ENCODE assay signal across 19 cellular contexts in genomic region chr7:153061913-153062528, GRCh38.
DNase-seq lines count a peak whose midpoint lies in the region; ATAC-seq, FAIRE-seq and TF ChIP-seq lines count a peak whose summit lies in the region.
"Had no signal": no experiment of that assay in that cellular context is flagged by ENCODE, and none has a peak within 500 bp of the region (broad histone marks: within the 10 kb centered on the region; RNA-seq: fewer than 3 reads in every experiment).

No MANE protein-coding gene starts in this region.

- peaks cover 6% of the 10 kb centered on the region for H3K27me3 Mint-ChIP-seq in H9 (ENCODE audit: low read depth)
- peaks cover 3% of the 10 kb centered on the region for H3K27me3 Mint-ChIP-seq in CD8-positive, alpha-beta T cell (ENCODE audit: low read depth)

- no peaks in the 10 kb centered on the region for H3K4me1 Mint-ChIP-seq in H9
- H3K4me1 Mint-ChIP-seq in CD8-positive, alpha-beta T cell (ENCODE audit: low read depth) = no peaks in the 10 kb centered on the region
- H3K4me1 Mint-ChIP-seq: IgD-negative memory B cell; stimulated activated effector memory CD8-positive, alpha-beta T cell treated with anti-CD3 and anti-CD28 coated beads, Interleukin-12 subunit alpha, Interleukin-12 subunit beta, amount 100 ng/mL, for 72 hours had no signal

- FAIRE-seq in HTR-8/SVneo (lab: Jason Lieb, UNC) = no peak
- FAIRE-seq: GM12891, keratinocyte had no signal

- no peak overlapping the region for H3K14ac ChIP-seq in H9 (ENCODE audit: insufficient read depth, low read length)

- no peaks in the 10 kb centered on the region for H4K20me1 ChIP-seq in H9 (ENCODE audit: control insufficient read depth, insufficient read depth, insufficient read length)

- H3K36me3 ChIP-seq in A673 (ENCODE audit: insufficient read depth, low read length, poor library complexity, severe bottlenecking) = no peaks in the 10 kb centered on the region
- no peaks in the 10 kb centered on the region for H3K36me3 ChIP-seq in iPS DF 6.9 (ENCODE audit: control insufficient read depth, insufficient read depth, low read length)
- H3K36me3 ChIP-seq in CD8-positive, alpha-beta T cell (ENCODE audit: insufficient read depth, low read length) = no peaks in the 10 kb centered on the region
- H3K36me3 ChIP-seq: BE2C, vagina had no signal

- no peaks in the 10 kb centered on the region for H3K79me1 ChIP-seq in H9 (ENCODE audit: insufficient read depth, low read depth, low read length, poor library complexity, severe bottlenecking)

- no CpG with 5 or more reads among the region's 13 CpGs for WGBS in H9 (ENCODE audit: extremely low coverage, insufficient read length, low lambda C conversion rate)
- no CpG with 5 or more reads among the region's 13 CpGs for WGBS in iPS DF 6.9 (ENCODE audit: insufficient coverage, insufficient read length)

- no peak overlapping the region for H2BK20ac ChIP-seq in H9 (ENCODE audit: low read depth, low read length, poor library complexity, severe bottlenecking)

- no peak overlapping the region for H3T11ph ChIP-seq in H9 (ENCODE audit: low read length)

- H4K5ac ChIP-seq in H9 (ENCODE audit: insufficient read length, low read depth, low read length) = no peak overlapping the region

- no peak overlapping the region for H3K27ac Mint-ChIP-seq in H9
- no peak overlapping the region for H3K27ac Mint-ChIP-seq in CD8-positive, alpha-beta T cell
- H3K27ac Mint-ChIP-seq: IgD-negative memory B cell; stimulated activated effector memory CD8-positive, alpha-beta T cell treated with anti-CD3 and anti-CD28 coated beads, Interleukin-12 subunit alpha, Interleukin-12 subunit beta, amount 100 ng/mL, for 72 hours had no signal

- TF ChIP-seq CTCF in A673 (conservative IDR thresholded peaks at IDR 0.05; ENCODE audit: low read depth, low read length) (no peak), H9 (conservative IDR thresholded peaks at IDR 0.05) (no peak)
- no peak for TF ChIP-seq CTCF in CD8-positive, alpha-beta T cell (IDR thresholded peaks at IDR 0.05)

- H3K36me3 Mint-ChIP-seq in H9 (ENCODE audit: insufficient read depth in 1 of 3, low read depth in 3 of 3) = no peaks in the 10 kb centered on the region
- no peaks in the 10 kb centered on the region for H3K36me3 Mint-ChIP-seq in CD8-positive, alpha-beta T cell
- H3K36me3 Mint-ChIP-seq: IgD-negative memory B cell; stimulated activated effector memory CD8-positive, alpha-beta T cell treated with anti-CD3 and anti-CD28 coated beads, Interleukin-12 subunit alpha, Interleukin-12 subunit beta, amount 100 ng/mL, for 72 hours had no signal

- H3K18ac ChIP-seq in H9 (ENCODE audit: insufficient read length, low read depth, low read length) = no peak overlapping the region

- H3K23me2 ChIP-seq in H9 (ENCODE audit: insufficient read length, low read depth, low read length, poor library complexity, severe bottlenecking) = no peaks in the 10 kb centered on the region

- no peak overlapping the region for H2AFZ ChIP-seq in H9 (ENCODE audit: low read length)

- no peak overlapping the region for H3K4me2 ChIP-seq in H9 (ENCODE audit: insufficient read depth, insufficient read length, low read length)

- H3K27ac ChIP-seq in A673 (ENCODE audit: low read depth, low read length, poor library complexity, severe bottlenecking) = no peak overlapping the region
- no peak overlapping the region for H3K27ac ChIP-seq in H9 (ENCODE audit: insufficient read length, low read depth, low read length)
- no peak overlapping the region for H3K27ac ChIP-seq in iPS DF 6.9 (ENCODE audit: low read length)
- no peak overlapping the region for H3K27ac ChIP-seq in CD8-positive, alpha-beta T cell (ENCODE audit: low read depth, low read length)
- H3K27ac ChIP-seq: vagina had no signal

- no TSS peak for BruUV-seq in A673 (replicated peaks; lab: Mats Ljungman, UMichigan)

- H2BK15ac ChIP-seq in H9 (ENCODE audit: low read depth, low read length) = no peak overlapping the region

- ATAC-seq in GM18868 (IDR thresholded peaks at IDR 0.05; ENCODE audit: unreplicated experiment) = no peak
- ATAC-seq in CD8-positive, alpha-beta T cell = no peak
- ATAC-seq: stimulated activated effector memory CD8-positive, alpha-beta T cell treated with anti-CD3 and anti-CD28 coated beads, Interleukin-12 subunit alpha, Interleukin-12 subunit beta, amount 100 ng/mL, for 72 hours had no signal

- no peak overlapping the region for H3K23ac ChIP-seq in H9 (ENCODE audit: insufficient read length, low read depth, low read length)

- no peak overlapping the region for H2AK5ac ChIP-seq in H9 (ENCODE audit: insufficient read length, low read length)

- H3K9me3 Mint-ChIP-seq in H9 = no peaks in the 10 kb centered on the region
- no peaks in the 10 kb centered on the region for H3K9me3 Mint-ChIP-seq in CD8-positive, alpha-beta T cell

- H2BK12ac ChIP-seq in H9 (ENCODE audit: insufficient read length, low read depth, low read length) = no peak overlapping the region

- H3K27me3 ChIP-seq in A673 (replicated peaks; ENCODE audit: insufficient read depth, low read depth, low read length, poor library complexity) = peaks cover 8% of the 10 kb centered on the region
- no peaks in the 10 kb centered on the region for H3K27me3 ChIP-seq in H9 (ENCODE audit: insufficient read depth, low read length)
- H3K27me3 ChIP-seq in iPS DF 6.9 (ENCODE audit: control insufficient read depth, insufficient read depth, low read length) = no peaks in the 10 kb centered on the region
- no peaks in the 10 kb centered on the region for H3K27me3 ChIP-seq in CD8-positive, alpha-beta T cell (ENCODE audit: insufficient read depth, low read length)
- H3K27me3 ChIP-seq: vagina had no signal

- H3K4me1 ChIP-seq in A673 (ENCODE audit: insufficient read depth, low read length, poor library complexity, severe bottlenecking) (no peaks in the 10 kb centered on the region), H9 (ENCODE audit: insufficient read depth, low read length) (no peaks in the 10 kb centered on the region), iPS DF 6.9 (ENCODE audit: control insufficient read depth, insufficient read depth, low read length) (no peaks in the 10 kb centered on the region)
- no peaks in the 10 kb centered on the region for H3K4me1 ChIP-seq in CD8-positive, alpha-beta T cell (ENCODE audit: insufficient read depth, low read length)
- H3K4me1 ChIP-seq: BE2C, vagina had no signal

- H3K9ac ChIP-seq in H9 (ENCODE audit: extremely low read depth, insufficient read length, low read length) = no peak overlapping the region

- H3K9me3 ChIP-seq in A673 (ENCODE audit: low read depth, low read length, poor library complexity, severe bottlenecking) (no peaks in the 10 kb centered on the region), H9 (ENCODE audit: control insufficient read depth, low read depth, low read length) (no peaks in the 10 kb centered on the region), iPS DF 6.9 (ENCODE audit: control insufficient read depth, insufficient read depth, low read length) (no peaks in the 10 kb centered on the region)
- no peaks in the 10 kb centered on the region for H3K9me3 ChIP-seq in CD8-positive, alpha-beta T cell (ENCODE audit: low read length)
- H3K9me3 ChIP-seq: BE2C, vagina had no signal

- no peak overlapping the region for H2BK120ac ChIP-seq in H9 (ENCODE audit: low read depth, low read length, poor library complexity, severe bottlenecking)

- intact Hi-C loops in A673 (cut with micrococcal nuclease; ENCODE audit: unreplicated experiment) = no loop called here
- intact Hi-C loops in CD8-positive, alpha-beta T cell (cut with DNase I, micrococcal nuclease) = no loop called here

- H3K4ac ChIP-seq in H9 (ENCODE audit: low read depth, low read length) = no peak overlapping the region

- no peak overlapping the region for H4K8ac ChIP-seq in H9 (replicated peaks; ENCODE audit: insufficient read length, low read depth, low read length)

- H4K91ac ChIP-seq in H9 (ENCODE audit: insufficient read length, low read depth, low read length) = no peak overlapping the region

- H3K4me3 Mint-ChIP-seq in H9 = no peak overlapping the region
- H3K4me3 Mint-ChIP-seq in CD8-positive, alpha-beta T cell = no peak overlapping the region
- H3K4me3 Mint-ChIP-seq: IgD-negative memory B cell; stimulated activated effector memory CD8-positive, alpha-beta T cell treated with anti-CD3 and anti-CD28 coated beads, Interleukin-12 subunit alpha, Interleukin-12 subunit beta, amount 100 ng/mL, for 72 hours had no signal

- H3K4me3 ChIP-seq in A673 (ENCODE audit: low read depth, low read length, poor library complexity, severe bottlenecking) (no peak overlapping the region), iPS DF 6.9 (ENCODE audit: low read length) (no peak overlapping the region)
- no peak overlapping the region for H3K4me3 ChIP-seq in CD8-positive, alpha-beta T cell (ENCODE audit: low read depth, low read length)
- H3K4me3 ChIP-seq: vagina had no signal

- H3K79me2 ChIP-seq in H9 (ENCODE audit: insufficient read depth, low read length) = no peaks in the 10 kb centered on the region

- H2BK5ac ChIP-seq in H9 (ENCODE audit: insufficient read length, low read length) = no peak overlapping the region

- peak; percentile 35 for DNase-seq in A673 (ENCODE audit: low spot score)
- DNase-seq in H9 = peak; percentile 53
- peak; percentile 13 for DNase-seq in iPS DF 6.9 (ENCODE audit: low read depth, low spot score)
- no peak for DNase-seq in cerebellar nuclear complex (lab: John Stamatoyannopoulos, UW)
- no peak for DNase-seq in CD8-positive, alpha-beta T cell
- no peak for DNase-seq in HTR-8/SVneo (ENCODE audit: insufficient read length, low spot score)
- DNase-seq: activated naive CD4-positive, alpha-beta T cell; BE2C; foreskin melanocyte; NCI-H187; NCI-H69; stimulated activated CD4-positive, alpha-beta T cell treated with anti-CD3 and anti-CD28 coated beads, Interleukin-4, amount 100 ng/mL, for 1 hour had no signal

- H3K56ac ChIP-seq in H9 (ENCODE audit: insufficient read length, low read depth, low read length) = no peak overlapping the region

- POLR2A ChIA-PET in A673 (lab: Charles Lee; ENCODE audit: low non-redundant PET) = no interaction called here
- POLR2A ChIA-PET in CD8-positive, alpha-beta T cell (lab: Charles Lee) = no interaction called here

- CTCF ChIA-PET in A673 (lab: Charles Lee) = no interaction called here
- CTCF ChIA-PET in CD8-positive, alpha-beta T cell (lab: Charles Lee) = no interaction called here

TF ChIP-seq in PFSK-1, 5 proteins besides CTCF, POLR2A, EP300 and RAD21 (continues in another document):
- TF ChIP-seq FOXP2 (optimal IDR thresholded peaks at IDR 0.05; ENCODE audit: borderline replicate concordance, extremely low read depth, extremely low read length, insufficient read depth) = no peak

Comparison
In these comparisons a context has a peak if more than half of its experiments do, and no peak if none do; other contexts are left out.
1. DNase-seq: peak in A673 (single experiment), H9 (single experiment) and iPS DF 6.9 (single experiment); none in cerebellar nuclear complex (0 of 2), CD8-positive, alpha-beta T cell (0 of 7) and HTR-8/SVneo (single experiment).